Comparison of ENCODE assay signal across 9 cellular contexts in genomic region chr3:161854232-161854771, GRCh38.
DNase-seq lines count a peak whose midpoint lies in the region; ATAC-seq, FAIRE-seq and TF ChIP-seq lines count a peak whose summit lies in the region.
"Had no signal": no experiment of that assay in that cellular context is flagged by ENCODE, and none has a peak within 500 bp of the region (broad histone marks: within the 10 kb centered on the region; RNA-seq: fewer than 3 reads in every experiment).

No MANE protein-coding gene starts in this region.

- TF ChIP-seq POLR2A in GM12891 (IDR thresholded peaks at IDR 0.05; ENCODE audit: low read depth, low read length): no peak
- TF ChIP-seq POLR2A in ovary (IDR thresholded peaks at IDR 0.05): no peak

- ATAC-seq in HG03095 (IDR thresholded peaks at IDR 0.05; ENCODE audit: unreplicated experiment) (peak; percentile 46), HG03469 (IDR thresholded peaks at IDR 0.05; ENCODE audit: unreplicated experiment) (no peak)

- WGBS in ovary, 3 donors: 87 to 88% (median 87%) methylated on average over 7 of the region's 7 CpGs

- H3K4me1 ChIP-seq in A673 (ENCODE audit: insufficient read depth, low read length, poor library complexity, severe bottlenecking) (peaks cover 15% of the 10 kb centered on the region), ovary (ENCODE audit: insufficient read depth) (no peaks in the 10 kb centered on the region)

- POLR2A ChIA-PET in A673 (lab: Charles Lee; ENCODE audit: low non-redundant PET): no interaction called here

- CTCF ChIA-PET in A673 (lab: Charles Lee): no interaction called here

- H3K4me3 ChIP-seq in A673 (ENCODE audit: low read depth, low read length, poor library complexity, severe bottlenecking) (no peak overlapping the region), ovary (no peak overlapping the region)

- peak; percentile 65 for DNase-seq in A673 (ENCODE audit: low spot score)
- peak; percentile 1 for DNase-seq in GM12891 (ENCODE audit: insufficient read length, low spot score)
- DNase-seq in RCC 7860 (ENCODE audit: low spot score): peak; percentile 82
- peak; percentile 85 for DNase-seq in glomerular endothelial cell (ENCODE audit: extremely low read depth, low read depth, low spot score)
- no peak for DNase-seq in ovary
- no peak for DNase-seq in DMS79 treated with DMSO at 0.1 percent for 48 hours (lab: John Stamatoyannopoulos, UW)

- TF ChIP-seq EP300 in ovary (IDR thresholded peaks at IDR 0.05): no peak

- intact Hi-C loops in A673 (cut with micrococcal nuclease; ENCODE audit: unreplicated experiment): loop anchor here (5.0 to 10.0 kb wide), 6 partner anchors 58 to 1610 kb away; no protein-coding TSS in a partner anchor
- intact Hi-C loops in ovary (cut with DNase I): no loop called here

- H3K9me3 ChIP-seq in A673 (ENCODE audit: low read depth, low read length, poor library complexity, severe bottlenecking) (no peaks in the 10 kb centered on the region), ovary (no peaks in the 10 kb centered on the region)

- H3K27me3 ChIP-seq in A673 (replicated peaks; ENCODE audit: insufficient read depth, low read depth, low read length, poor library complexity) (no peaks in the 10 kb centered on the region), ovary (no peaks in the 10 kb centered on the region)

- H3K27ac ChIP-seq in A673 (ENCODE audit: low read depth, low read length, poor library complexity, severe bottlenecking) (no peak overlapping the region), ovary (no peak overlapping the region)

- no peak for FAIRE-seq in GM12891 (lab: Jason Lieb, UNC)
- no peak for FAIRE-seq in RCC 7860 (lab: Jason Lieb, UNC)
- FAIRE-seq: endometrium had no signal

- H3K36me3 ChIP-seq in A673 (ENCODE audit: insufficient read depth, low read length, poor library complexity, severe bottlenecking) (no peaks in the 10 kb centered on the region), ovary (no peaks in the 10 kb centered on the region)

- TF ChIP-seq CTCF in A673 (conservative IDR thresholded peaks at IDR 0.05; ENCODE audit: low read depth, low read length) (peak; percentile 57), ovary (IDR thresholded peaks at IDR 0.05) (no peak)

- no TSS peak for BruUV-seq in A673 (replicated peaks; lab: Mats Ljungman, UMichigan)

TF ChIP-seq in GM12891, 5 proteins besides CTCF, POLR2A, EP300 and RAD21:
- TF ChIP-seq TAF1 (IDR thresholded peaks at IDR 0.05; ENCODE audit: low read depth, low read length): no peak
- no peak for TF ChIP-seq SPI1 (IDR thresholded peaks at IDR 0.05; ENCODE audit: low read depth, low read length)
- no peak for TF ChIP-seq POLR2AphosphoS5 (IDR thresholded peaks at IDR 0.05; ENCODE audit: low read depth, low read length)
- TF ChIP-seq POU2F2 (IDR thresholded peaks at IDR 0.05; ENCODE audit: low read depth, low read length): no peak
- TF ChIP-seq PAX5 (IDR thresholded peaks at IDR 0.05; ENCODE audit: insufficient read depth, low read length, severe bottlenecking): no peak
TF ChIP-seq in GM12891: peak in this region for 0.

Comparison
In these comparisons a context has a peak if more than half of its experiments do, and no peak if none do; other contexts are left out.
1. DNase-seq: peak in A673 (single experiment), GM12891 (single experiment), RCC 7860 (single experiment) and glomerular endothelial cell (single experiment); none in ovary (0 of 5) and DMS79 treated with DMSO at 0.1 percent for 48 hours (single experiment).